8 cellular contexts compared by ENCODE assay signal in genomic region chr18:77133051-77133919, GRCh38.
DNase-seq lines count a peak whose midpoint lies in the region; ATAC-seq and TF ChIP-seq lines count a peak whose summit lies in the region.

No MANE protein-coding gene starts in this region.

- no peaks in the 10 kb centered on the region for H3K9me3 ChIP-seq in subcutaneous abdominal adipose tissue (ENCODE audit: control insufficient read depth in 5 of 5, low read length in 5 of 5)

- TF ChIP-seq CTCF in C4-2B (conservative IDR thresholded peaks at IDR 0.05) (no peak), HL-60 (IDR thresholded peaks at IDR 0.05; ENCODE audit: insufficient read depth, low read length) (no peak), astrocyte of the cerebellum (IDR thresholded peaks at IDR 0.05; ENCODE audit: low read depth, low read length, missing control alignments) (no peak)

- H3K4me3 ChIP-seq in HL-60 (replicated peaks; ENCODE audit: insufficient read depth, low read length) (peak overlapping the region; percentile 72), astrocyte of the cerebellum (ENCODE audit: low read depth, low read length) (peak overlapping the region; percentile 62), subcutaneous abdominal adipose tissue (ENCODE audit: low read depth in 1 of 5, low read length in 5 of 5) (peak overlapping the region; percentile 42 to 76 (median 67))

- H3K9ac ChIP-seq in subcutaneous abdominal adipose tissue (ENCODE audit: low read length in 5 of 5) = peak overlapping the region in 4 of 5 donors; percentile 30 to 76 (median 53)

- ATAC-seq in GM21619 (IDR thresholded peaks at IDR 0.05; ENCODE audit: unreplicated experiment) (no peak), GM18858 (IDR thresholded peaks at IDR 0.05; ENCODE audit: unreplicated experiment) (no peak)

- in situ Hi-C loops in astrocyte of the cerebellum (cut with HindIII; ENCODE audit: low sequenced_read_pairs) = no loop called here

- H3K27me3 ChIP-seq in HL-60 (ENCODE audit: insufficient read depth, poor library complexity, severe bottlenecking) = no peaks in the 10 kb centered on the region
- peaks cover 0 to 25% (median 0%) of the 10 kb centered on the region in 5 donors for H3K27me3 ChIP-seq in subcutaneous abdominal adipose tissue (ENCODE audit: control insufficient read depth in 5 of 5, insufficient read depth in 4 of 5, low read length in 5 of 5)

- H3K4me1 ChIP-seq in subcutaneous abdominal adipose tissue (ENCODE audit: control insufficient read depth in 5 of 5, insufficient read depth in 5 of 5, low read length in 5 of 5) = peaks cover 1 to 56% (median 45%) of the 10 kb centered on the region in 5 donors

- peak overlapping the region; percentile 97 for H3K27ac ChIP-seq in C4-2B
- H3K27ac ChIP-seq in HL-60 (replicated peaks) = peak overlapping the region; percentile 57
- H3K27ac ChIP-seq in subcutaneous abdominal adipose tissue (ENCODE audit: low read depth, low read length) = peak overlapping the region; percentile 41

- DNase-seq in HL-60 (ENCODE audit: low read depth in 1 of 2, low spot score in 1 of 2) (peak; percentile 32 to 42), astrocyte of the cerebellum (ENCODE audit: low read depth) (no peak), kidney tubule cell (ENCODE audit: low spot score) (peak; percentile 51), middle frontal gyrus (ENCODE audit: extremely low spot score, low spot score) (no peak)

- no peaks in the 10 kb centered on the region for H3K36me3 ChIP-seq in subcutaneous abdominal adipose tissue (ENCODE audit: control insufficient read depth in 5 of 5, insufficient read depth in 5 of 5, low read length in 5 of 5)

Comparison
In these comparisons a context has a peak if more than half of its experiments do, and no peak if none do; other contexts are left out.
1. H3K27ac ChIP-seq: peak in every context shown above with its lines; median percentile 97 in C4-2B; 57 in HL-60; 41 in subcutaneous abdominal adipose tissue.
2. DNase-seq: peak in HL-60 (2 of 2) and kidney tubule cell (single experiment); none in astrocyte of the cerebellum (single experiment) and middle frontal gyrus (single experiment).
3. Peak in every context shown above with its lines, with median percentiles within 50 percentile points of each other: H3K4me3 ChIP-seq.